16 cellular contexts compared by ENCODE assay signal in the genomic region with DNA sequence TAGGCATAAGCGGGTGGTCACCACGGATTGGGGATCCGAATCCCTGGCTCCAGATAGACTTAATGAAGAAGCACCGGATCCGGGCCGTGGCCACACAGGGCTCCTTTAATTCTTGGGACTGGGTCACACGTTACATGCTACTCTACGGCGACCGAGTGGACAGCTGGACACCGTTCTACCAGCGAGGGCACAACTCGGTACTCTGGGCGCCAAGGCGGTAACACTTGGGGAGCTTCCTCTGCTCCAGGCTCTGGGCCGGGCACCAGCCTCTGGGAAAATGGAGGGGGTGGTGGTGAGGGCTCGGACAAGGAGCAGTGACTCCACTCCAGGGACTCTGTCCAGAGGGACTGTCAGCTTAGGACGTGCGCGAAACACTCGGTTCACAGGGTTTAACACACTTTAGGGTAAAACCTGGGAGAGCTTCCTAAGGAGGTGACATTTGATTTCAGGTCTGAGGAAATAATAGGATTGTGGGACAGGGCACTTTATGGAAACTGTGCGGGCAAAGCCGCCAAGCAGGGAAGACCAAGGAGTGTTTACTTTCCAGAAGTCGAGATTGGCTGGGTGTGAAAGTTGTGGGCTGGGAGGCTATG. TPM values are rescaled to one million over a fixed set of nuclear protein-coding genes. Genes with fewer than 3 reads are reported as not detected.
DNase-seq lines count a peak whose midpoint lies in the region; ATAC-seq and TF ChIP-seq lines count a peak whose summit lies in the region.
"Had no signal": no experiment of that assay in that cellular context is flagged by ENCODE, and none has a peak within 500 bp of the region (broad histone marks: within the 10 kb centered on the region; RNA-seq: fewer than 3 reads in every experiment).

No MANE protein-coding gene starts in this region.

- POLR2A ChIA-PET in BJ (lab: Charles Lee) = no interaction called here

- peaks cover 53% of the 10 kb centered on the region for H3K27me3 Mint-ChIP-seq in progenitor cell of endocrine pancreas
- peaks cover 35% of the 10 kb centered on the region for H3K27me3 Mint-ChIP-seq in activated T-helper 1 cell treated with anti-CD3 and anti-CD28 coated beads, Interleukin-12 subunit alpha, Interleukin-12 subunit beta, Interleukin-2, Interleukin-4 antibody, amounts not matched to agents 30 ng/mL and 10 ng/mL and 1 ng/mL, durations not matched to agents 14 hours and 24 hours and 36 hours (ENCODE audit: insufficient read depth)

- WGBS in hepatocyte (ENCODE audit: low lambda C conversion rate, missing lambda C conversion rate) = 91% methylated on average over 24 of the region's 24 CpGs
- 54 to 64% (median 63%) methylated on average over 24 of the region's 24 CpGs for WGBS in ovary, 3 donors

- in situ Hi-C loops in astrocyte of the spinal cord (cut with HindIII; ENCODE audit: low sequenced_read_pairs) = no loop called here

- no peak for TF ChIP-seq EP300 in ovary (IDR thresholded peaks at IDR 0.05)

- intact Hi-C loops in ovary (cut with DNase I) = loop anchor here in 2 of 4 donors (5.0 to 10.0 kb wide), 4 partner anchors 61 to 691 kb away; a partner anchor contains a TSS
- intact Hi-C loops in activated T-helper 1 cell treated with anti-CD3 and anti-CD28 coated beads, Interleukin-12 subunit alpha, Interleukin-12 subunit beta, Interleukin-2, Interleukin-4 antibody, amounts not matched to agents 30 ng/mL and 10 ng/mL and 1 ng/mL, durations not matched to agents 14 hours and 24 hours and 36 hours (cut with micrococcal nuclease) = no loop called here

- H3K4me3 ChIP-seq in BJ (ENCODE audit: low read depth, low read length) = peak overlapping the region; percentile 66; the same call in 1 of the 2 replicates
- peak overlapping the region; percentile 61 for H3K4me3 ChIP-seq in astrocyte of the spinal cord (ENCODE audit: low read depth, low read length)
- H3K4me3 ChIP-seq in hepatocyte = no peak overlapping the region
- H3K4me3 ChIP-seq in ovary = peak overlapping the region; percentile 6

- peaks cover 8% of the 10 kb centered on the region for H3K4me1 Mint-ChIP-seq in progenitor cell of endocrine pancreas (ENCODE audit: low read depth)
- peaks cover 31% of the 10 kb centered on the region for H3K4me1 Mint-ChIP-seq in activated T-helper 1 cell treated with anti-CD3 and anti-CD28 coated beads, Interleukin-12 subunit alpha, Interleukin-12 subunit beta, Interleukin-2, Interleukin-4 antibody, amounts not matched to agents 30 ng/mL and 10 ng/mL and 1 ng/mL, durations not matched to agents 14 hours and 24 hours and 36 hours (ENCODE audit: low read depth)

- ATAC-seq in HG03439 (IDR thresholded peaks at IDR 0.05; ENCODE audit: unreplicated experiment) = no peak

- no peak overlapping the region for H2AFZ ChIP-seq in hepatocyte

- H3K36me3 ChIP-seq in BJ (ENCODE audit: control insufficient read depth, insufficient read depth, low read length) (peaks cover 27% of the 10 kb centered on the region), hepatocyte (replicated peaks; ENCODE audit: insufficient read depth, low read depth) (no peaks in the 10 kb centered on the region), ovary (no peaks in the 10 kb centered on the region)

- TF ChIP-seq CTCF in BJ (IDR thresholded peaks at IDR 0.05; ENCODE audit: insufficient read depth, low read depth, low read length) (no peak), astrocyte of the spinal cord (IDR thresholded peaks at IDR 0.05; ENCODE audit: low read depth, low read length) (no peak), hepatocyte (IDR thresholded peaks at IDR 0.05; ENCODE audit: poor library complexity) (no peak), ovary (IDR thresholded peaks at IDR 0.05) (no peak), progenitor cell of endocrine pancreas (IDR thresholded peaks at IDR 0.05; ENCODE audit: unreplicated experiment) (no peak)

- H3K4me1 ChIP-seq in hepatocyte (ENCODE audit: insufficient read depth) (peaks cover 14% of the 10 kb centered on the region), ovary (ENCODE audit: insufficient read depth) (peaks cover 14% of the 10 kb centered on the region)

- H3K9me3 ChIP-seq in hepatocyte (ENCODE audit: low read depth) (no peaks in the 10 kb centered on the region), ovary (no peaks in the 10 kb centered on the region)

- DNase-seq in BJ (ENCODE audit: low read depth) = no peak
- DNase-seq in astrocyte of the spinal cord (ENCODE audit: low read depth, low spot score) = no peak
- DNase-seq in hepatocyte (ENCODE audit: low spot score) = no peak
- DNase-seq in ovary = no peak
- DNase-seq in progenitor cell of endocrine pancreas (ENCODE audit: low spot score, unreplicated experiment) = no peak
- no peak for DNase-seq in activated T-helper 1 cell treated with anti-CD3 and anti-CD28 coated beads, Interleukin-12 subunit alpha, Interleukin-12 subunit beta, Interleukin-2, Interleukin-4 antibody, amounts not matched to agents 30 ng/mL and 10 ng/mL and 1 ng/mL, durations not matched to agents 14 hours and 24 hours and 36 hours (ENCODE audit: low spot score)
- no peak for DNase-seq in stimulated activated CD4-positive, alpha-beta T cell treated with anti-CD3 and anti-CD28 coated beads, Interleukin-4, amount 100 ng/mL, for 24 hours
- DNase-seq: activated CD4-positive, alpha-beta T cell treated with anti-CD3 and anti-CD28 coated beads, Interleukin-2, amount 50 U/mL, for 1 hour; activated naive CD4-positive, alpha-beta T cell; AML-193; EL; MV-4-11; OCI-M1 had no signal

- no peaks in the 10 kb centered on the region for H4K20me1 ChIP-seq in hepatocyte (ENCODE audit: insufficient read depth, poor library complexity, severe bottlenecking)

- TF ChIP-seq POLR2A in ovary (IDR thresholded peaks at IDR 0.05) = no peak

- peak overlapping the region; percentile 96 for H3K4me2 ChIP-seq in hepatocyte

- H3K36me3 Mint-ChIP-seq in progenitor cell of endocrine pancreas (ENCODE audit: insufficient read depth) = peaks cover 4% of the 10 kb centered on the region
- H3K36me3 Mint-ChIP-seq in activated T-helper 1 cell treated with anti-CD3 and anti-CD28 coated beads, Interleukin-12 subunit alpha, Interleukin-12 subunit beta, Interleukin-2, Interleukin-4 antibody, amounts not matched to agents 30 ng/mL and 10 ng/mL and 1 ng/mL, durations not matched to agents 14 hours and 24 hours and 36 hours (ENCODE audit: low read depth) = peaks cover 3% of the 10 kb centered on the region

- H3K9me3 Mint-ChIP-seq in progenitor cell of endocrine pancreas (ENCODE audit: low read depth) = no peaks in the 10 kb centered on the region
- no peaks in the 10 kb centered on the region for H3K9me3 Mint-ChIP-seq in activated T-helper 1 cell treated with anti-CD3 and anti-CD28 coated beads, Interleukin-12 subunit alpha, Interleukin-12 subunit beta, Interleukin-2, Interleukin-4 antibody, amounts not matched to agents 30 ng/mL and 10 ng/mL and 1 ng/mL, durations not matched to agents 14 hours and 24 hours and 36 hours
- H3K9me3 Mint-ChIP-seq: mesothelial cell of epicardium; T-helper 1 cell treated with Interleukin-12 subunit alpha and Interleukin-12 subunit beta and Interleukin-4 antibody, amounts not matched to agents 30 μg/mL and 1 μg/mL, for 36 hours had no signal

- no peak overlapping the region for H3K4me3 Mint-ChIP-seq in progenitor cell of endocrine pancreas (ENCODE audit: low read depth)
- H3K4me3 Mint-ChIP-seq in activated T-helper 1 cell treated with anti-CD3 and anti-CD28 coated beads, Interleukin-12 subunit alpha, Interleukin-12 subunit beta, Interleukin-2, Interleukin-4 antibody, amounts not matched to agents 30 ng/mL and 10 ng/mL and 1 ng/mL, durations not matched to agents 14 hours and 24 hours and 36 hours = no peak overlapping the region

- H3K27me3 ChIP-seq in BJ (ENCODE audit: control insufficient read depth, insufficient read depth, low read length) (no peaks in the 10 kb centered on the region), hepatocyte (no peaks in the 10 kb centered on the region), ovary (no peaks in the 10 kb centered on the region)

- H3K27ac ChIP-seq in hepatocyte = no peak overlapping the region
- H3K27ac ChIP-seq in ovary = no peak overlapping the region

- CTCF ChIA-PET in BJ (lab: Yijun Ruan, JAX) = interaction anchor here (0.6 to 3.3 kb wide), 6 partner anchors 9 to 115 kb away, joined by 3 to 25 read pairs (median 4); a partner anchor contains a TSS

- H3K27ac Mint-ChIP-seq in progenitor cell of endocrine pancreas = no peak overlapping the region
- H3K27ac Mint-ChIP-seq in activated T-helper 1 cell treated with anti-CD3 and anti-CD28 coated beads, Interleukin-12 subunit alpha, Interleukin-12 subunit beta, Interleukin-2, Interleukin-4 antibody, amounts not matched to agents 30 ng/mL and 10 ng/mL and 1 ng/mL, durations not matched to agents 14 hours and 24 hours and 36 hours = no peak overlapping the region
- H3K27ac Mint-ChIP-seq: T-helper 1 cell treated with Interleukin-12 subunit alpha and Interleukin-12 subunit beta and Interleukin-4 antibody, amounts not matched to agents 30 μg/mL and 1 μg/mL, for 36 hours had no signal

- H3K9me2 ChIP-seq in hepatocyte (replicated peaks; ENCODE audit: insufficient read depth) = no peaks in the 10 kb centered on the region

- peaks cover 2% of the 10 kb centered on the region for H3K79me2 ChIP-seq in hepatocyte

RNA-seq across cellular contexts. Expression of a gene that starts 1.8 kb away (rescaled TPM):
- polyA plus RNA-seq in BJ (2011; rRNA removed) = 51.8 and 90.6 TPM in 2 replicates
- 24.6 and 25.6 TPM in 2 replicates for polyA minus RNA-seq in BJ (2011; rRNA and poly(A)+ RNA removed)
- 3.6 and 4.4 TPM in 2 replicates for total RNA-seq in hepatocyte
- 2.0 and 2.6 TPM in 2 replicates for polyA plus RNA-seq in hepatocyte
- total RNA-seq in ovary = 10 to 100 TPM in 5 of 7 donors, 1 to 10 TPM in 2; 3.7 to 41.4 (median 15.5) TPM
- 1 to 10 TPM; 7.0 to 7.5 TPM for polyA plus RNA-seq in ovary
- total RNA-seq in progenitor cell of endocrine pancreas = 2.3 and 2.5 TPM in 2 replicates
- total RNA-seq in activated T-helper 1 cell treated with anti-CD3 and anti-CD28 coated beads, Interleukin-12 subunit alpha, Interleukin-12 subunit beta, Interleukin-2, Interleukin-4 antibody, amounts not matched to agents 30 ng/mL and 10 ng/mL and 1 ng/mL, durations not matched to agents 14 hours and 24 hours and 36 hours = 1.8 and 2.2 TPM in 2 replicates

RNA-seq across cellular contexts. Expression of a gene that starts 2.5 kb away (rescaled TPM):
- polyA plus RNA-seq in BJ (2011; rRNA removed) (0.91 and 2.3 TPM in 2 replicates), hepatocyte (4.6 and 5.0 TPM in 2 replicates), ovary (1 to 10 TPM in 1 of 2 donors, under 1 TPM in 1; 0.15 to 2.7 TPM)
- polyA minus RNA-seq in BJ (2011; rRNA and poly(A)+ RNA removed) = 0.38 and 0.57 TPM in 2 replicates
- total RNA-seq in hepatocyte (0.12 and 0.37 TPM in 2 replicates), ovary (1 to 10 TPM; 1.5 to 6.8 (median 3.7) TPM), progenitor cell of endocrine pancreas (0.49 and 1.1 TPM in 2 replicates)
- 0.15 and 0.21 TPM in 2 replicates for total RNA-seq in activated T-helper 1 cell treated with anti-CD3 and anti-CD28 coated beads, Interleukin-12 subunit alpha, Interleukin-12 subunit beta, Interleukin-2, Interleukin-4 antibody, amounts not matched to agents 30 ng/mL and 10 ng/mL and 1 ng/mL, durations not matched to agents 14 hours and 24 hours and 36 hours

RNA-seq across cellular contexts. Expression of a gene that starts 7.3 kb away (rescaled TPM):
- polyA plus RNA-seq in BJ (2011; rRNA removed) (5.6 and 9.1 TPM in 2 replicates), hepatocyte (30.9 and 33.7 TPM in 2 replicates), ovary (10 to 100 TPM in 1 of 2 donors, 1 to 10 TPM in 1; 2.1 to 30.9 TPM)
- polyA minus RNA-seq in BJ (2011; rRNA and poly(A)+ RNA removed) = 3.7 and 3.9 TPM in 2 replicates
- total RNA-seq in hepatocyte (16.9 and 20.5 TPM in 2 replicates), ovary (10 to 100 TPM; 23.6 to 81.6 (median 58.4) TPM), progenitor cell of endocrine pancreas (14.1 and 16.2 TPM in 2 replicates)
- total RNA-seq in activated T-helper 1 cell treated with anti-CD3 and anti-CD28 coated beads, Interleukin-12 subunit alpha, Interleukin-12 subunit beta, Interleukin-2, Interleukin-4 antibody, amounts not matched to agents 30 ng/mL and 10 ng/mL and 1 ng/mL, durations not matched to agents 14 hours and 24 hours and 36 hours = 0.52 and 0.76 TPM in 2 replicates

RNA-seq across cellular contexts. Expression of a gene that starts 25.0 kb away (rescaled TPM):
- polyA plus RNA-seq in BJ (2011; rRNA removed) (11.4 and 15.1 TPM in 2 replicates), hepatocyte (46.3 and 58.7 TPM in 2 replicates), ovary (10 to 100 TPM; 20.9 to 21.5 TPM)
- 7.2 and 9.4 TPM in 2 replicates for polyA minus RNA-seq in BJ (2011; rRNA and poly(A)+ RNA removed)
- total RNA-seq in hepatocyte (13.1 and 16.0 TPM in 2 replicates), ovary (10 to 100 TPM; 19.4 to 30.0 (median 23.2) TPM), progenitor cell of endocrine pancreas (26.9 and 31.3 TPM in 2 replicates)
- 9.1 and 11.6 TPM in 2 replicates for total RNA-seq in activated T-helper 1 cell treated with anti-CD3 and anti-CD28 coated beads, Interleukin-12 subunit alpha, Interleukin-12 subunit beta, Interleukin-2, Interleukin-4 antibody, amounts not matched to agents 30 ng/mL and 10 ng/mL and 1 ng/mL, durations not matched to agents 14 hours and 24 hours and 36 hours
